Comparison of ENCODE assay signal across 25 cellular contexts in genomic region chr1:203158423-203158822, GRCh38. TPM values are rescaled to one million over a fixed set of nuclear protein-coding genes. Genes with fewer than 3 reads are reported as not detected.
"Had no signal": no experiment of that assay in that cellular context is flagged by ENCODE, and none has a peak within 500 bp of the region (broad histone marks: within the 10 kb centered on the region; RNA-seq: fewer than 3 reads in every experiment).

No MANE protein-coding gene starts in this region.

- H3K4me3 ChIP-seq: MG63 had no signal

- H3K36me3 ChIP-seq: MG63 had no signal

- DNase-seq: Kasumi-1, MG63, MM.1S, MV-4-11, NCI-H1048, NCI-H1417 treated with DMSO at 0.1 percent for 48 hours, NCI-H1436, NCI-H1436 treated with DMSO at 0.1 percent for 48 hours, NCI-H146, NCI-H187, NCI-H187 treated with DMSO at 0.1 percent for 48 hours, NCI-H1930, NCI-H2029, NCI-H2029 treated with DMSO at 0.1 percent for 48 hours, NCI-H2081 treated with DMSO at 0.1 percent for 48 hours, NCI-H2107, NCI-H2227 treated with DMSO at 0.1 percent for 48 hours, NCI-H226, NCI-H345, NCI-H510A, NCI-H510A treated with DMSO at 0.1 percent for 48 hours, NCI-H526 had no signal

- H3K27me3 ChIP-seq: MG63 had no signal

RNA-seq across cellular contexts. Expression of gene MYBPH, which starts 17.2 kb away (rescaled TPM):
- total RNA-seq: M059J, MCF 10A, NCI-H460 had no signal

RNA-seq across cellular contexts. Expression of gene CHI3L1, which starts 28.1 kb away (rescaled TPM):
- total RNA-seq: M059J, NCI-H460 had no signal
